Comparison of ENCODE assay signal across 20 cellular contexts in genomic region chr17:31692632-31693031, GRCh38.
"Had no signal": no experiment of that assay in that cellular context is flagged by ENCODE, and none has a peak within 500 bp of the region (broad histone marks: within the 10 kb centered on the region; RNA-seq: fewer than 3 reads in every experiment).

No MANE protein-coding gene starts in this region.

- H3K36me3 ChIP-seq: lower lobe of right lung, stomach had no signal

- DNase-seq: activated gamma-delta T cell treated with Interleukin-2 at 50 U/mL for 16 hours; activated T-cell treated with anti-CD3 and anti-CD28 coated beads, Interleukin-2, amount 50 U/mL, for 1 hour; aorta; caudate nucleus; dermis blood vessel endothelial cell; effector CD8-positive, alpha-beta T cell; erythroblast; foreskin keratinocyte; hippocampal formation; lower lobe of right lung; naive thymus-derived CD4-positive, alpha-beta T cell; occipital lobe; posterior cingulate gyrus; retina; stimulated activated CD4-positive, alpha-beta T cell treated with anti-CD3 and anti-CD28 coated beads, Interleukin-1b, Interleukin-23, amount 100 ng/mL, for 48 hours; stomach; T-helper 1 cell; T1000; testis had no signal

- H3K4me3 ChIP-seq: lower lobe of right lung, stomach, testis had no signal

- H3K4me1 ChIP-seq: foreskin keratinocyte had no signal

- ATAC-seq: foreskin keratinocyte; lower lobe of right lung; naive thymus-derived CD4-positive, alpha-beta T cell; WTC11 had no signal

- H3K27me3 ChIP-seq: foreskin keratinocyte, stomach, testis had no signal

- H3K9me3 ChIP-seq: lower lobe of right lung, stomach, testis had no signal

- H3K27ac ChIP-seq: foreskin keratinocyte, lower lobe of right lung, testis had no signal
